8 cellular contexts compared by ENCODE assay signal in the genomic region with DNA sequence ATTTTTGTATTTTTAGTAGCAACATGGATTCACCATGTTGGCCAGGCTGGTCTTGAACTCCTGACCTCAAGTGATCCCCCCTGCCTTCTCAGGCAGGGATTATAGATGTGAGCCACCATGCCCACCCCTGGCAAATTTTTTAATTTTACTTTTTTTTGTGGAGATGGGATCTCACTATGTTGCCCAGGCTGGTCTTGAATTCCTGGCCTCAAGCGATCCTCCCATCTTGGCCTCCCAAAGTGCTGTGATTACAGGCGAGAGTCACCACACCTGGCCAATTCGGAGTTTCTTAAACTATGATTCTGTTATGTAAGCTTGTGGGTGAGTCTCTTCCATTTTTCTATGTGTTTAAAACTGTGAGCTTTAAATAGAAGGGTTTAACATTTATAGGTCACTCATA. TPM values are rescaled to one million over a fixed set of nuclear protein-coding genes. Genes with fewer than 3 reads are reported as not detected.
"Had no signal": no experiment of that assay in that cellular context is flagged by ENCODE, and none has a peak within 500 bp of the region (broad histone marks: within the 10 kb centered on the region; RNA-seq: fewer than 3 reads in every experiment).

No MANE protein-coding gene starts in this region.

- H3K27ac Mint-ChIP-seq: GM23338, H9, HFFc6, IgD-negative memory B cell had no signal

- H3K4me3 ChIP-seq: GM23338 had no signal

- H3K4me2 ChIP-seq: GM23338 had no signal

- H3K9me3 Mint-ChIP-seq: GM23338, H9, HFFc6, IgD-negative memory B cell had no signal

- ATAC-seq: GM23338 had no signal

- H3K4me3 Mint-ChIP-seq: GM23338, H9, HFFc6, IgD-negative memory B cell had no signal

- DNase-seq: H9, HCEC 1CT, HFFc6, KG1 had no signal

- H3K27me3 Mint-ChIP-seq: IgD-negative memory B cell had no signal

- H2AFZ ChIP-seq: GM23338 had no signal

- H3K4me1 Mint-ChIP-seq: GM23338, H9, IgD-negative memory B cell had no signal

RNA-seq across cellular contexts. Expression of a gene that starts 35.2 kb away (rescaled TPM):
- total RNA-seq: GM23338, H1, HT-29 had no signal
- polyA plus RNA-seq: IgD-negative memory B cell had no signal
